ENCODE assay signal across 19 cellular contexts in genomic region chr15:101219441-101219840, GRCh38.
"Had no signal": no experiment of that assay in that cellular context is flagged by ENCODE, and none has a peak within 500 bp of the region (broad histone marks: within the 10 kb centered on the region; RNA-seq: fewer than 3 reads in every experiment).

No MANE protein-coding gene starts in this region.

- DNase-seq: effector CD4-positive, alpha-beta T cell; endodermal cell; erythroblast; foreskin keratinocyte; kidney glomerular epithelial cell; mesendoderm; naive B cell; posterior cingulate gyrus; sigmoid colon; stimulated activated CD4-positive, alpha-beta T cell treated with anti-CD3 and anti-CD28 coated beads, Interleukin-12 subunit alpha, Interleukin-12 subunit beta, amount 100 ng/mL, for 4 hours; stimulated activated CD4-positive, alpha-beta T cell treated with anti-CD3 and anti-CD28 coated beads, Interleukin-2, amount 100 ng/mL, for 48 hours; stimulated activated naive CD8-positive, alpha-beta T cell treated with anti-CD3 and anti-CD28 coated beads, Interleukin-15, Interleukin-2, amounts not matched to agents 100 U/mL and 50 U/mL, for 24 hours; thyroid gland had no signal

- H3K9me3 ChIP-seq: right atrium auricular region, sigmoid colon, suprapubic skin, thyroid gland had no signal

- H3K36me3 ChIP-seq: right atrium auricular region, sigmoid colon, suprapubic skin, thyroid gland had no signal

- H3K4me3 ChIP-seq: coronary artery, hepatocyte, right atrium auricular region, sigmoid colon, skin epidermis, suprapubic skin, thyroid gland had no signal

- ATAC-seq: foreskin keratinocyte; stimulated activated naive CD8-positive, alpha-beta T cell treated with anti-CD3 and anti-CD28 coated beads, Interleukin-15, Interleukin-2, amounts not matched to agents 100 U/mL and 50 U/mL, for 24 hours had no signal

- H3K27me3 Mint-ChIP-seq: naive B cell, type B pancreatic cell had no signal

- H3K27ac ChIP-seq: coronary artery, foreskin keratinocyte, hepatocyte, right atrium auricular region, sigmoid colon, suprapubic skin, thyroid gland had no signal

- H3K9me3 Mint-ChIP-seq: endodermal cell, naive B cell, type B pancreatic cell had no signal

- H3K4me3 Mint-ChIP-seq: endodermal cell had no signal

- H3K27ac Mint-ChIP-seq: endodermal cell, type B pancreatic cell had no signal

- H3K27me3 ChIP-seq: foreskin keratinocyte, hepatocyte, right atrium auricular region, sigmoid colon, suprapubic skin, thyroid gland had no signal
